In the genomic region with DNA sequence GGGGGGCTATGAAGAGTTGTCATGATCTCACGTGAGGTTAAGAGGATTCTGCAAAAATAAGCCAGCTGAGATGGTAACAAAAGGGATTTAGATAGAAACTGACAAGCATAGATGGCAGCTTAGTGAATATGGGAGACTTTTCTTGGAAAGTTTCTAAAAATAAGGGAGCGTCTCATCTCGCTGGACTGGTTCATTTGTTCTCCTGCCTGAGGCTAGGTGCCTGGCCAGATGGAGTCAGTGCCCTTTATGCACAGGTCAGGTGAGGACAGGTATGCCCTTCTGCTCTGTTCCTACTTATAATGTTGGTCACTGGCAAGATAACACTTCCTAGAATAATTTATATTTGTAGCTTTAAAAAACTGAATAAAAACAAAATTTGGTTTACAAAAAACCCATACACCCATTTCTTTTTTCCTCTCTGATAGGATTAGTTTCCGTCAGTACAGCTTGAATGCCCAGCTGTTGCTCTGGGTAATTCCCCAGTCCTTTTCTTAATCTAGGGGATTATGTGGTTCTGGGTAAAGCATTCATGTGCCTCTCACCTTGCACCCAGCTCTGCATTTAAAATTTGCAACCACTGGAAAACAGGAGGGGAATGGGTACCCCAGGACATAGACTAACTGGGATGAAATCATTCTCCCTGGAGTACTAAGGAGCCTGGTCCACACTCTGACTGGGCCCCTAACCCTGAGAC, we compare ENCODE assay signal across 16 cellular contexts.
DNase-seq lines count a peak whose midpoint lies in the region; ATAC-seq, FAIRE-seq and TF ChIP-seq lines count a peak whose summit lies in the region.
"Had no signal": no experiment of that assay in that cellular context is flagged by ENCODE, and none has a peak within 500 bp of the region (broad histone marks: within the 10 kb centered on the region; RNA-seq: fewer than 3 reads in every experiment).

No MANE protein-coding gene starts in this region.

- no peak overlapping the region for H3K27ac Mint-ChIP-seq in T-helper 2 cell treated with Interferon-gamma antibody and Interleukin-4, amounts not matched to agents 5 μg/mL and 100 μg/mL, for 36 hours
- H3K27ac Mint-ChIP-seq: B cell; CD4-positive, alpha-beta T cell had no signal

- peak overlapping the region; percentile 30 to 66 (median 52) for H3K27ac ChIP-seq in gastrocnemius medialis
- no peak overlapping the region for H3K27ac ChIP-seq in substantia nigra (ENCODE audit: low read depth, low read length, poor library complexity, severe bottlenecking)
- H3K27ac ChIP-seq: GM23248, HL-60 had no signal

- FAIRE-seq in D721Med (lab: Jason Lieb, UNC) (peak; percentile 91), bronchial epithelial cell (lab: Jason Lieb, UNC) (peak; percentile 55)
- FAIRE-seq: H54 had no signal

- intact Hi-C loops in gastrocnemius medialis (cut with DNase I; ENCODE audit: low total_unique reads) = no loop called here

- TF ChIP-seq CTCF in D721Med (IDR thresholded peaks at IDR 0.05; ENCODE audit: insufficient read depth, missing control alignments) (no peak), bronchial epithelial cell (IDR thresholded peaks at IDR 0.05; ENCODE audit: insufficient read depth, low read length, severe bottlenecking) (no peak), gastrocnemius medialis (IDR thresholded peaks at IDR 0.05 in 4 of 5, conservative IDR thresholded peaks at IDR 0.05 in 1 of 5) (no peak)

- H3K4me3 ChIP-seq in bronchial epithelial cell (ENCODE audit: low read depth, low read length) = no peak overlapping the region
- no peak overlapping the region for H3K4me3 ChIP-seq in gastrocnemius medialis
- H3K4me3 ChIP-seq: GM23248 had no signal

- no peaks in the 10 kb centered on the region for H3K9me3 ChIP-seq in gastrocnemius medialis

- no peaks in the 10 kb centered on the region for H3K27me3 Mint-ChIP-seq in T-helper 2 cell treated with Interferon-gamma antibody and Interleukin-4, amounts not matched to agents 5 μg/mL and 100 μg/mL, for 36 hours (ENCODE audit: low read depth)
- H3K27me3 Mint-ChIP-seq: B cell; CD4-positive, alpha-beta T cell had no signal

- in situ Hi-C loops in gastrocnemius medialis (cut with MboI; ENCODE audit: low sequenced_read_pairs in 4 of 4) = no loop called here

- no peaks in the 10 kb centered on the region for H3K9me3 Mint-ChIP-seq in T-helper 2 cell treated with Interferon-gamma antibody and Interleukin-4, amounts not matched to agents 5 μg/mL and 100 μg/mL, for 36 hours
- H3K9me3 Mint-ChIP-seq: CD4-positive, alpha-beta T cell had no signal

- ATAC-seq in gastrocnemius medialis (peak; percentile 32 to 77), HG02642 (IDR thresholded peaks at IDR 0.05; ENCODE audit: poor library complexity, unreplicated experiment) (no peak)
- ATAC-seq: HCT116 had no signal

- H3K36me3 ChIP-seq in bronchial epithelial cell (ENCODE audit: control insufficient read depth, insufficient read depth, low read length) = peaks cover 39% of the 10 kb centered on the region
- H3K36me3 ChIP-seq in gastrocnemius medialis = peaks cover 3 to 78% of the 10 kb centered on the region in 2 donors

- peaks cover 46 to 47% of the 10 kb centered on the region in 2 donors for H3K4me1 ChIP-seq in gastrocnemius medialis

- peak; percentile 57 for DNase-seq in D721Med (ENCODE audit: insufficient read length, low spot score)
- peak; percentile 91 for DNase-seq in NCI-H82 (lab: John Stamatoyannopoulos, UW)
- no peak for DNase-seq in bronchial epithelial cell (ENCODE audit: low read depth)
- DNase-seq in gastrocnemius medialis = peak in 1 of 2 donors; percentile 51
- DNase-seq in T-helper 2 cell treated with Interferon-gamma antibody and Interleukin-4, amounts not matched to agents 5 μg/mL and 100 μg/mL, for 36 hours (ENCODE audit: low spot score) = no peak
- no peak for DNase-seq in substantia nigra (lab: John Stamatoyannopoulos, UW)
- DNase-seq in NCI-H226 = no peak
- DNase-seq: ACHN; C1 segment of cervical spinal cord; CD4-positive, alpha-beta T cell; GM23248 had no signal

- H3K36me3 Mint-ChIP-seq in T-helper 2 cell treated with Interferon-gamma antibody and Interleukin-4, amounts not matched to agents 5 μg/mL and 100 μg/mL, for 36 hours (ENCODE audit: low read depth) = no peaks in the 10 kb centered on the region

- TF ChIP-seq POLR2A in gastrocnemius medialis (IDR thresholded peaks at IDR 0.05) = no peak

- H3K4me3 Mint-ChIP-seq in T-helper 2 cell treated with Interferon-gamma antibody and Interleukin-4, amounts not matched to agents 5 μg/mL and 100 μg/mL, for 36 hours = no peak overlapping the region
- H3K4me3 Mint-ChIP-seq: B cell; CD4-positive, alpha-beta T cell had no signal

- H3K4me1 Mint-ChIP-seq in T-helper 2 cell treated with Interferon-gamma antibody and Interleukin-4, amounts not matched to agents 5 μg/mL and 100 μg/mL, for 36 hours (ENCODE audit: low read depth) = peaks cover 2% of the 10 kb centered on the region

- H3K27me3 ChIP-seq in bronchial epithelial cell (ENCODE audit: control insufficient read depth, insufficient read depth, low read length) = no peaks in the 10 kb centered on the region
- H3K27me3 ChIP-seq in gastrocnemius medialis = no peaks in the 10 kb centered on the region

Comparison
In these comparisons a context has a peak if more than half of its experiments do, and no peak if none do; other contexts are left out.
1. DNase-seq: peak in D721Med (single experiment) and NCI-H82 (single experiment); none in bronchial epithelial cell (single experiment), T-helper 2 cell treated with Interferon-gamma antibody and Interleukin-4, amounts not matched to agents 5 μg/mL and 100 μg/mL, for 36 hours (single experiment), substantia nigra (0 of 49) and NCI-H226 (single experiment).